In genomic region chr2:121506187-121506586, GRCh38 we compare ENCODE assay signal across 15 cellular contexts. TPM values are rescaled to one million over a fixed set of nuclear protein-coding genes. Genes with fewer than 3 reads are reported as not detected.
"Had no signal": no experiment of that assay in that cellular context is flagged by ENCODE, and none has a peak within 500 bp of the region (broad histone marks: within the 10 kb centered on the region; RNA-seq: fewer than 3 reads in every experiment).

No MANE protein-coding gene starts in this region.

- H3K9me3 Mint-ChIP-seq: activated naive CD4-positive, alpha-beta T cell treated with anti-CD3 and anti-CD28 coated beads, Interleukin-2, amount 10 ng/mL, durations not matched to agents 7 days and 5 days; activated T-helper 17 cell treated with anti-CD3 and anti-CD28 coated beads, Interleukin-2, amount 50 U/mL, for 72 hours had no signal

- H3K27me3 ChIP-seq: adrenal gland, ovary had no signal

- H3K27ac Mint-ChIP-seq: activated CD4-positive, alpha-beta T cell treated with anti-CD3 and anti-CD28 coated beads for 36 hours; activated naive CD4-positive, alpha-beta T cell treated with anti-CD3 and anti-CD28 coated beads, Interleukin-2, amount 10 ng/mL, durations not matched to agents 7 days and 5 days; activated T-helper 17 cell treated with anti-CD3 and anti-CD28 coated beads, Interleukin-2, amount 50 U/mL, for 72 hours had no signal

- H3K9me3 ChIP-seq: adrenal gland had no signal

- H3K36me3 ChIP-seq: ovary had no signal

- ATAC-seq: activated CD4-positive, alpha-beta T cell treated with anti-CD3 and anti-CD28 coated beads for 36 hours; activated T-helper 17 cell treated with anti-CD3 and anti-CD28 coated beads, Interleukin-2, amount 50 U/mL, for 72 hours had no signal

- H3K27ac ChIP-seq: adrenal gland, ovary had no signal

- DNase-seq: activated CD4-positive, alpha-beta T cell treated with anti-CD3 and anti-CD28 coated beads for 36 hours; activated naive CD4-positive, alpha-beta T cell treated with anti-CD3 and anti-CD28 coated beads, Interleukin-2, amount 10 ng/mL, durations not matched to agents 7 days and 5 days; adrenal gland; central memory CD4-positive, alpha-beta T cell; effector memory CD4-positive, alpha-beta T cell; hypothalamus; ovary; small intestine; T1000 had no signal

- H3K4me3 Mint-ChIP-seq: activated CD4-positive, alpha-beta T cell treated with anti-CD3 and anti-CD28 coated beads for 36 hours; activated naive CD4-positive, alpha-beta T cell treated with anti-CD3 and anti-CD28 coated beads, Interleukin-2, amount 10 ng/mL, durations not matched to agents 7 days and 5 days; activated T-helper 17 cell treated with anti-CD3 and anti-CD28 coated beads, Interleukin-2, amount 50 U/mL, for 72 hours; neural crest cell had no signal

- H3K4me1 Mint-ChIP-seq: activated naive CD4-positive, alpha-beta T cell treated with anti-CD3 and anti-CD28 coated beads, Interleukin-2, amount 10 ng/mL, durations not matched to agents 7 days and 5 days had no signal

- H3K4me3 ChIP-seq: adrenal gland, ovary had no signal

- H3K27me3 Mint-ChIP-seq: activated CD4-positive, alpha-beta T cell treated with anti-CD3 and anti-CD28 coated beads for 36 hours; activated naive CD4-positive, alpha-beta T cell treated with anti-CD3 and anti-CD28 coated beads, Interleukin-2, amount 10 ng/mL, durations not matched to agents 7 days and 5 days; activated T-helper 17 cell treated with anti-CD3 and anti-CD28 coated beads, Interleukin-2, amount 50 U/mL, for 72 hours had no signal

RNA-seq across cellular contexts. Expression of gene RNU4ATAC, which starts 24.5 kb away (rescaled TPM):
- total RNA-seq: activated CD4-positive, alpha-beta T cell treated with anti-CD3 and anti-CD28 coated beads for 36 hours; activated T-helper 17 cell treated with anti-CD3 and anti-CD28 coated beads, Interleukin-2, amount 50 U/mL, for 72 hours; adrenal gland; epithelial cell of proximal tubule; mucosa of gallbladder; neural crest cell; ovary; renal cortical epithelial cell had no signal
- polyA plus RNA-seq: adrenal gland, ovary, small intestine, thymus had no signal
